Comparison of ENCODE assay signal across 8 cellular contexts in genomic region chr15:31352283-31352880, GRCh38. TPM values are rescaled to one million over a fixed set of nuclear protein-coding genes. Genes with fewer than 3 reads are reported as not detected.
A peak's percentile ranks its signal among the peaks of the same experiment; 100 is the strongest.
DNase-seq lines count a peak whose midpoint lies in the region; ATAC-seq and TF ChIP-seq lines count a peak whose summit lies in the region.

No MANE protein-coding gene starts in this region.

- peaks cover 11% of the 10 kb centered on the region for H3K36me3 ChIP-seq in osteoblast (ENCODE audit: insufficient read depth, low read length)

- H2AFZ ChIP-seq in osteoblast (ENCODE audit: low read length), result no peak overlapping the region

- H3K27me3 ChIP-seq in dorsolateral prefrontal cortex, result no peaks in the 10 kb centered on the region
- no peaks in the 10 kb centered on the region for H3K27me3 ChIP-seq in osteoblast (ENCODE audit: insufficient read depth, low read length)

- H4K20me1 ChIP-seq in osteoblast (ENCODE audit: insufficient read depth, low read length), result peaks cover 54% of the 10 kb centered on the region

- peak overlapping the region in 4 of 59 donors; percentile 7 to 41 (median 22) for H3K4me3 ChIP-seq in dorsolateral prefrontal cortex
- no peak overlapping the region for H3K4me3 ChIP-seq in osteoblast (ENCODE audit: insufficient read depth, low read length)

- H3K4me1 ChIP-seq in osteoblast (ENCODE audit: insufficient read depth, low read length), result peaks cover 33% of the 10 kb centered on the region

- H3K79me2 ChIP-seq in osteoblast (ENCODE audit: insufficient read depth, low read length), result peaks cover 97% of the 10 kb centered on the region

- TF ChIP-seq CTCF in dorsolateral prefrontal cortex (IDR thresholded peaks at IDR 0.05 in 54 of 56, conservative IDR thresholded peaks at IDR 0.05 in 2 of 56; ENCODE audit: low read depth in 1 of 56, partially characterized antibody in 56 of 56), result no peak
- TF ChIP-seq CTCF in osteoblast (IDR thresholded peaks at IDR 0.05; ENCODE audit: extremely low read depth, low read depth, low read length), result no peak

- DNase-seq in DMS53 (lab: John Stamatoyannopoulos, UW), result peak; percentile 64
- DNase-seq in NCI-H774 (lab: John Stamatoyannopoulos, UW), result peak; percentile 53
- peak in 2 of 10 donors; percentile 55 to 57 for DNase-seq in dorsolateral prefrontal cortex
- DNase-seq in osteoblast (ENCODE audit: insufficient read length, low spot score, missing footprints), result peak; percentile 77
- DNase-seq in stimulated activated CD4-positive, alpha-beta T cell treated with anti-CD3 and anti-CD28 coated beads, Interleukin-15, amount 100 ng/mL, for 24 hours, result no peak
- DNase-seq in activated CD4-positive, CD25-positive, alpha-beta regulatory T cell treated with anti-CD3 and anti-CD28 coated beads, Interleukin-2, amount 50 U/mL, for 72 hours, result no peak
- no peak for DNase-seq in ureter (ENCODE audit: low spot score)

- H3K4me2 ChIP-seq in osteoblast (ENCODE audit: insufficient read depth, low read length), result peak overlapping the region; percentile 67

- ATAC-seq in HG03097 (IDR thresholded peaks at IDR 0.05; ENCODE audit: low FRiP score, unreplicated experiment), result no peak

- intact Hi-C loops in dorsolateral prefrontal cortex (cut with DNase I), result no loop called here

- peak overlapping the region; percentile 43 to 100 (median 91) for H3K27ac ChIP-seq in dorsolateral prefrontal cortex
- H3K27ac ChIP-seq in osteoblast (ENCODE audit: low read depth, low read length), result peak overlapping the region; percentile 96

- no peaks in the 10 kb centered on the region for H3K9me3 ChIP-seq in osteoblast (ENCODE audit: low read depth, low read length)

RNA-seq across cellular contexts. Expression of gene KLF13, which starts 25.7 kb away (rescaled TPM):
- total RNA-seq in dorsolateral prefrontal cortex, result 100 to 1,000 TPM in 101 of 120 experiments, 10 to 100 TPM in 19; 73.4 to 179 (median 116) TPM
- 53.3 and 58.6 TPM in 2 replicates for total RNA-seq in osteoblast
- 77.5 TPM for total RNA-seq in ureter

Comparison
In these comparisons a context has a peak if more than half of its experiments do, and no peak if none do; other contexts are left out.
1. DNase-seq: peak in DMS53 (single experiment), NCI-H774 (single experiment) and osteoblast (single experiment); none in stimulated activated CD4-positive, alpha-beta T cell treated with anti-CD3 and anti-CD28 coated beads, Interleukin-15, amount 100 ng/mL, for 24 hours (single experiment), activated CD4-positive, CD25-positive, alpha-beta regulatory T cell treated with anti-CD3 and anti-CD28 coated beads, Interleukin-2, amount 50 U/mL, for 72 hours (single experiment) and ureter (single experiment).